8 cellular contexts compared by ENCODE assay signal in genomic region chr18:50659091-50660003, GRCh38.
DNase-seq lines count a peak whose midpoint lies in the region; ATAC-seq and TF ChIP-seq lines count a peak whose summit lies in the region.
"Had no signal": no experiment of that assay in that cellular context is flagged by ENCODE, and none has a peak within 500 bp of the region (broad histone marks: within the 10 kb centered on the region; RNA-seq: fewer than 3 reads in every experiment).

No MANE protein-coding gene starts in this region.

- H3K9me3 ChIP-seq in left ventricle myocardium inferior (replicated peaks) (peaks cover 10% of the 10 kb centered on the region), tibial artery (peaks cover 0 to 5% (median 0%) of the 10 kb centered on the region in 3 donors)
- H3K9me3 ChIP-seq: pancreas had no signal

- H3K4me3 ChIP-seq in left ventricle myocardium inferior (peak overlapping the region; percentile 33), tibial artery (no peak overlapping the region)
- H3K4me3 ChIP-seq: pancreas had no signal

- TF ChIP-seq CTCF in left ventricle myocardium inferior (IDR thresholded peaks at IDR 0.05; ENCODE audit: borderline replicate concordance) (peak; percentile 33), tibial artery (IDR thresholded peaks at IDR 0.05) (peak; percentile 38 to 39)

- DNase-seq in LoVo (ENCODE audit: low spot score) (peak; percentile 30), amniotic epithelial cell (ENCODE audit: low read depth) (peak; percentile 62), left ventricle myocardium inferior (no peak), tibial artery (peak in 1 of 2 donors; percentile 79), hepatic stellate cell (ENCODE audit: low spot score) (no peak), GM19240 (ENCODE audit: insufficient read length, low spot score) (no peak)
- DNase-seq: pancreas had no signal

- H3K36me3 ChIP-seq in left ventricle myocardium inferior (peaks cover 4% of the 10 kb centered on the region), tibial artery (peaks cover 0 to 4% (median 0%) of the 10 kb centered on the region in 3 donors)
- H3K36me3 ChIP-seq: pancreas had no signal

- ATAC-seq in HG02885 (IDR thresholded peaks at IDR 0.05; ENCODE audit: poor library complexity, unreplicated experiment), result no peak

- intact Hi-C loops in left ventricle myocardium inferior (cut with micrococcal nuclease), result no loop called here
- intact Hi-C loops in tibial artery (cut with DNase I; ENCODE audit: low total_unique reads), result loop anchor here (10.0 kb wide), 2 partner anchors 55 to 105 kb away; no protein-coding TSS in a partner anchor

- H3K27ac ChIP-seq in left ventricle myocardium inferior (replicated peaks), result peak overlapping the region; percentile 96
- H3K27ac ChIP-seq in tibial artery, result peak overlapping the region; percentile 53 to 58
- H3K27ac ChIP-seq: pancreas had no signal

- H3K4me1 ChIP-seq in left ventricle myocardium inferior (peaks cover 78% of the 10 kb centered on the region), tibial artery (peaks cover 0 to 55% (median 30%) of the 10 kb centered on the region in 4 donors)
- H3K4me1 ChIP-seq: pancreas had no signal

- H3K27me3 ChIP-seq in left ventricle myocardium inferior (ENCODE audit: low read depth), result no peaks in the 10 kb centered on the region
- H3K27me3 ChIP-seq in tibial artery, result no peaks in the 10 kb centered on the region
- H3K27me3 ChIP-seq: pancreas had no signal

Comparison
In these comparisons a context has a peak if more than half of its experiments do, and no peak if none do; other contexts are left out.
1. DNase-seq: peak in LoVo (single experiment) and amniotic epithelial cell (single experiment); none in left ventricle myocardium inferior (single experiment), hepatic stellate cell (single experiment) and GM19240 (single experiment).